15 cellular contexts compared by ENCODE assay signal in the genomic region with DNA sequence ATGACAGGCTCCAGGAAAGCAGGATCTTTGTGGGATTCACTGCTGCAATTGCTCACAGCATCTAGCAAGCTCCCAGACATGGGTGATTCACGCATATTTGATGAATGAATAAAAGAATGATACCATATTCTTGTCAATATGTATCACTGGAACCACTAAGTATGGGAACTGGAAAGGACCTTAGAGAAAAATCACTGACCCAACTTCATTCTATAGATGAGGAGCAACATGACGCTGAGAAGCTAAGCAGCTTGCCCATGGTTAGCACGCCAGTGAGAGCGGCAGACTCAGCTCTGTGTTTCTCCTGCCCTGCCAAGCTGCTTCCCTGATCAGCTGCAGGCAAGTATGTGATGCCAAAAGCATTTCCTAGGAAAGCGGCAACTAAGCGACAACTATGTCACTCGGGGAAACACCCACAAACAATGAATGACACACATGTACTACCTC.
DNase-seq lines count a peak whose midpoint lies in the region; ATAC-seq, FAIRE-seq and TF ChIP-seq lines count a peak whose summit lies in the region.
"Had no signal": no experiment of that assay in that cellular context is flagged by ENCODE, and none has a peak within 500 bp of the region (broad histone marks: within the 10 kb centered on the region; RNA-seq: fewer than 3 reads in every experiment).

No MANE protein-coding gene starts in this region.

- CTCF ChIA-PET in A549 (lab: Yijun Ruan, JAX): interaction anchor here (2.0 to 4.0 kb wide), 2 partner anchors 9 to 227 kb away, joined by 7 to 18 read pairs; no protein-coding TSS in a partner anchor

- ATAC-seq in A549 (peak in 1 of 2 experiments; percentile 59; a peak in 3 of 6 replicates), GM21447 (IDR thresholded peaks at IDR 0.05; ENCODE audit: unreplicated experiment) (no peak)
- ATAC-seq: activated T-cell treated with anti-CD3 and anti-CD28 coated beads, Interleukin-2, amount 50 U/mL, for 4 hours; lower lobe of right lung; psoas muscle; Right ventricle myocardium inferior had no signal

- TF ChIP-seq POLR2A in A549 (IDR thresholded peaks at IDR 0.05; ENCODE audit: low read length): no peak

- no peak for TF ChIP-seq EP300 in A549 (IDR thresholded peaks at IDR 0.05)

- peak in 1 of 2 experiments; percentile 3 for DNase-seq in A549 (ENCODE audit: low read depth in 1 of 2, low spot score in 1 of 2)
- peak; percentile 88 for DNase-seq in HT1080 (ENCODE audit: low read depth)
- peak; percentile 61 for DNase-seq in astrocyte of the spinal cord (ENCODE audit: low read depth, low spot score)
- peak; percentile 84 for DNase-seq in hepatic stellate cell (ENCODE audit: low spot score)
- DNase-seq in NCI-H146 treated with DMSO at 0.1 percent for 48 hours (lab: John Stamatoyannopoulos, UW; ENCODE audit: unreplicated experiment): no peak
- no peak for DNase-seq in NOMO-1 treated with dmso at 0.1 percent for 144 hours (lab: John Stamatoyannopoulos, UW; ENCODE audit: unreplicated experiment)
- no peak for DNase-seq in NCI-H1930 (lab: John Stamatoyannopoulos, UW)
- DNase-seq: activated T-cell treated with anti-CD3 and anti-CD28 coated beads, Interleukin-2, amount 50 U/mL, for 4 hours; AML-193; lower lobe of right lung; psoas muscle had no signal

- H3K9me3 ChIP-seq in A549: no peaks in the 10 kb centered on the region
- H3K9me3 ChIP-seq: lower lobe of right lung, psoas muscle, suprapubic skin had no signal

- H3K4me1 ChIP-seq in A549: peaks cover 4% of the 10 kb centered on the region; the same call in 1 of the 3 replicates
- H3K4me1 ChIP-seq: lower lobe of right lung, psoas muscle had no signal

- WGBS in A549 (ENCODE audit: missing lambda C conversion rate): 78% methylated on average over 5 of the region's 7 CpGs

- FAIRE-seq in A549 (lab: Jason Lieb, UNC): no peak

- H3K27ac ChIP-seq in A549: no peak overlapping the region
- H3K27ac ChIP-seq: cardiac muscle cell, lower lobe of right lung, psoas muscle, suprapubic skin had no signal

- TF ChIP-seq CTCF in A549 (IDR thresholded peaks at IDR 0.05) (no peak), astrocyte of the spinal cord (IDR thresholded peaks at IDR 0.05; ENCODE audit: low read depth, low read length) (no peak)

- POLR2A ChIA-PET in A549 (lab: Yijun Ruan, JAX): no interaction called here

- TF ChIP-seq RAD21 in A549 (conservative IDR thresholded peaks at IDR 0.05 in 1 of 2, IDR thresholded peaks at IDR 0.05 in 1 of 2): no peak

- in situ Hi-C loops in astrocyte of the spinal cord (cut with HindIII; ENCODE audit: low sequenced_read_pairs): no loop called here

- H3K4me3 ChIP-seq in A549 (no peak overlapping the region), astrocyte of the spinal cord (ENCODE audit: low read depth, low read length) (no peak overlapping the region)
- H3K4me3 ChIP-seq: cardiac muscle cell, lower lobe of right lung, psoas muscle, suprapubic skin had no signal

- peak overlapping the region; percentile 23; the same call in 1 of the 3 replicates for H3K4me2 ChIP-seq in A549

TF ChIP-seq in A549, 52 proteins besides CTCF, POLR2A, EP300 and RAD21:
- TF ChIP-seq ZFP36 (IDR thresholded peaks at IDR 0.05; ENCODE audit: borderline replicate concordance, partially characterized antibody): no peak
- TF ChIP-seq BHLHE40 (IDR thresholded peaks at IDR 0.05; ENCODE audit: low read depth, low read length): no peak
- no peak for TF ChIP-seq RFX5 (IDR thresholded peaks at IDR 0.05)
- TF ChIP-seq SMC3 (IDR thresholded peaks at IDR 0.05): no peak
- TF ChIP-seq KDM1A (IDR thresholded peaks at IDR 0.05; ENCODE audit: low read depth): no peak
- no peak for TF ChIP-seq TP53 (CRISPR knock-in tag; IDR thresholded peaks at IDR 0.05)
- no peak for TF ChIP-seq HOXB13 (CRISPR knock-in tag; IDR thresholded peaks at IDR 0.05; ENCODE audit: low read depth)
- no peak for TF ChIP-seq POLR2AphosphoS2 (conservative IDR thresholded peaks at IDR 0.05; ENCODE audit: low read length)
- no peak for TF ChIP-seq MYC (IDR thresholded peaks at IDR 0.05; ENCODE audit: borderline replicate concordance, low read length)
- TF ChIP-seq, protein P1, sequence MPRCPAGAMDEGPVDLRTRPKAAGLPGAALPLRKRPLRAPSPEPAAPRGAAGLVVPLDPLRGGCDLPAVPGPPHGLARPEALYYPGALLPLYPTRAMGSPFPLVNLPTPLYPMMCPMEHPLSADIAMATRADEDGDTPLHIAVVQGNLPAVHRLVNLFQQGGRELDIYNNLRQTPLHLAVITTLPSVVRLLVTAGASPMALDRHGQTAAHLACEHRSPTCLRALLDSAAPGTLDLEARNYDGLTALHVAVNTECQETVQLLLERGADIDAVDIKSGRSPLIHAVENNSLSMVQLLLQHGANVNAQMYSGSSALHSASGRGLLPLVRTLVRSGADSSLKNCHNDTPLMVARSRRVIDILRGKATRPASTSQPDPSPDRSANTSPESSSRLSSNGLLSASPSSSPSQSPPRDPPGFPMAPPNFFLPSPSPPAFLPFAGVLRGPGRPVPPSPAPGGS (IDR thresholded peaks at IDR 0.05): no peak
- TF ChIP-seq CBX2 (IDR thresholded peaks at IDR 0.05; ENCODE audit: borderline replicate concordance, low read depth): no peak
- no peak for TF ChIP-seq JUNB (IDR thresholded peaks at IDR 0.05)
- no peak for TF ChIP-seq NPAS2 (CRISPR knock-in tag; IDR thresholded peaks at IDR 0.05; ENCODE audit: borderline replicate concordance)
- TF ChIP-seq TFCP2L1 (CRISPR knock-in tag; IDR thresholded peaks at IDR 0.05): no peak
- TF ChIP-seq SREBF2 (IDR thresholded peaks at IDR 0.05): no peak
- no peak for TF ChIP-seq USF2 (IDR thresholded peaks at IDR 0.05)
- TF ChIP-seq HEYL (CRISPR knock-in tag; IDR thresholded peaks at IDR 0.05): no peak
- no peak for TF ChIP-seq FOSB (CRISPR knock-in tag; IDR thresholded peaks at IDR 0.05)
- TF ChIP-seq CHD2 (IDR thresholded peaks at IDR 0.05; ENCODE audit: low read length, partially characterized antibody): no peak
- TF ChIP-seq MAZ (IDR thresholded peaks at IDR 0.05; ENCODE audit: borderline replicate concordance, low read depth, low read length): no peak

Comparison
In these comparisons a context has a peak if more than half of its experiments do, and no peak if none do; other contexts are left out.
1. DNase-seq: peak in HT1080 (single experiment), astrocyte of the spinal cord (single experiment) and hepatic stellate cell (single experiment); none in NCI-H146 treated with DMSO at 0.1 percent for 48 hours (single experiment), NOMO-1 treated with dmso at 0.1 percent for 144 hours (single experiment) and NCI-H1930 (0 of 2).